In genomic region chr9:88438819-88439218, GRCh38 we compare ENCODE assay signal across 16 cellular contexts. TPM values are rescaled to one million over a fixed set of nuclear protein-coding genes. Genes with fewer than 3 reads are reported as not detected.
DNase-seq lines count a peak whose midpoint lies in the region; ATAC-seq and TF ChIP-seq lines count a peak whose summit lies in the region.
"Had no signal": no experiment of that assay in that cellular context is flagged by ENCODE, and none has a peak within 500 bp of the region (broad histone marks: within the 10 kb centered on the region; RNA-seq: fewer than 3 reads in every experiment).

No MANE protein-coding gene starts in this region.

- H3K27me3 Mint-ChIP-seq in WTC11 (ENCODE audit: low read depth) = no peaks in the 10 kb centered on the region
- no peaks in the 10 kb centered on the region for H3K27me3 Mint-ChIP-seq in mesothelial cell of epicardium (ENCODE audit: low read depth)
- H3K27me3 Mint-ChIP-seq: CD4-positive, alpha-beta memory T cell had no signal

- H4K20me1 ChIP-seq in DND-41 (ENCODE audit: insufficient read depth, low read length) = peaks cover 16% of the 10 kb centered on the region

- TF ChIP-seq CTCF in DND-41 (IDR thresholded peaks at IDR 0.05; ENCODE audit: borderline replicate concordance, extremely low read depth, low read length, poor library complexity, severe bottlenecking) (no peak), WTC11 (IDR thresholded peaks at IDR 0.05) (no peak), mesothelial cell of epicardium (IDR thresholded peaks at IDR 0.05; ENCODE audit: unreplicated experiment) (no peak)

- no peak overlapping the region for H3K9ac ChIP-seq in DND-41 (ENCODE audit: low read depth, low read length)
- H3K9ac ChIP-seq: BLaER1 had no signal

- H3K36me3 ChIP-seq in DND-41 (ENCODE audit: insufficient read depth, low read length) = peaks cover 29% of the 10 kb centered on the region

- H3K9me3 Mint-ChIP-seq in WTC11 (peaks cover 4% of the 10 kb centered on the region), mesothelial cell of epicardium (peaks cover 7% of the 10 kb centered on the region)

- H3K9me3 ChIP-seq in DND-41 (ENCODE audit: insufficient read depth, low read length, severe bottlenecking) = no peaks in the 10 kb centered on the region

- ATAC-seq in DND-41 (ENCODE audit: insufficient read depth, low read depth) (peak; percentile 74), WTC11 (no peak), Right ventricle myocardium superior (ENCODE audit: poor library complexity) (no peak), GM19397 (IDR thresholded peaks at IDR 0.05; ENCODE audit: unreplicated experiment) (no peak), GM21528 (IDR thresholded peaks at IDR 0.05; ENCODE audit: low FRiP score, unreplicated experiment) (no peak), GM21367 (IDR thresholded peaks at IDR 0.05; ENCODE audit: unreplicated experiment) (no peak)

- H3K4me2 ChIP-seq in DND-41 (ENCODE audit: insufficient read depth, low read length) = 0 out of 2 replicates have a peak overlapping the region, but pooled peaks have one; percentile 12
- H3K4me2 ChIP-seq: BLaER1 had no signal

- no peak overlapping the region for H3K4me3 Mint-ChIP-seq in WTC11
- H3K4me3 Mint-ChIP-seq in mesothelial cell of epicardium = no peak overlapping the region
- H3K4me3 Mint-ChIP-seq: CD14-positive monocyte; CD4-positive, alpha-beta memory T cell had no signal

- H2AFZ ChIP-seq in DND-41 (ENCODE audit: low read depth, low read length) = no peak overlapping the region

- no peak for DNase-seq in DND-41
- DNase-seq in Jurkat, Clone E6-1 (ENCODE audit: low read depth, low spot score) = peak; percentile 52
- no peak for DNase-seq in WTC11 (ENCODE audit: low spot score)
- no peak for DNase-seq in mesothelial cell of epicardium (ENCODE audit: low spot score in 2 of 2, unreplicated experiment in 2 of 2)
- DNase-seq in Right ventricle myocardium superior = no peak
- DNase-seq: 8988T; CD4-positive, alpha-beta memory T cell; DMS153; DMS79; GF-D8; HCEC 1CT had no signal

- no peak overlapping the region for H3K4me3 ChIP-seq in DND-41 (ENCODE audit: low read depth in 1 of 2, low read length in 2 of 2)
- no peak overlapping the region for H3K4me3 ChIP-seq in Jurkat, Clone E6-1 (ENCODE audit: low read length)
- H3K4me3 ChIP-seq: BLaER1 had no signal

- peaks cover 27% of the 10 kb centered on the region for H3K4me1 ChIP-seq in DND-41 (ENCODE audit: insufficient read depth, low read length)
- H3K4me1 ChIP-seq: BLaER1 had no signal

- CTCF ChIA-PET in WTC11 (lab: Charles Lee) = no interaction called here

- peaks cover 35% of the 10 kb centered on the region for H3K4me1 Mint-ChIP-seq in WTC11
- peaks cover 7% of the 10 kb centered on the region for H3K4me1 Mint-ChIP-seq in mesothelial cell of epicardium

- H3K27me3 ChIP-seq in DND-41 (ENCODE audit: insufficient read depth, low read length, poor library complexity) = no peaks in the 10 kb centered on the region
- H3K27me3 ChIP-seq: BLaER1 had no signal

- H3K27ac ChIP-seq in DND-41 (ENCODE audit: low read length) = peak overlapping the region; percentile 57
- H3K27ac ChIP-seq: BLaER1 had no signal

- intact Hi-C loops in Right ventricle myocardium superior (cut with DNase I) = no loop called here

- POLR2A ChIA-PET in WTC11 (lab: Charles Lee) = no interaction called here

- peaks cover 78% of the 10 kb centered on the region for H3K79me2 ChIP-seq in DND-41 (ENCODE audit: insufficient read depth, low read length)

- H3K36me3 Mint-ChIP-seq in WTC11 = peaks cover 41% of the 10 kb centered on the region
- H3K36me3 Mint-ChIP-seq in mesothelial cell of epicardium = peaks cover 54% of the 10 kb centered on the region

- H3K27ac Mint-ChIP-seq in WTC11 = peak overlapping the region; percentile 32
- peak overlapping the region; percentile 5 for H3K27ac Mint-ChIP-seq in mesothelial cell of epicardium
- H3K27ac Mint-ChIP-seq: CD14-positive monocyte had no signal

TF ChIP-seq in WTC11, 78 proteins besides CTCF, POLR2A, EP300 and RAD21 (continues in another document):
- TF ChIP-seq ZNF416 (CRISPR knock-in tag; IDR thresholded peaks at IDR 0.05) (no peak), ZNF671 (CRISPR knock-in tag; IDR thresholded peaks at IDR 0.05) (no peak), STAT6 (CRISPR knock-in tag; conservative IDR thresholded peaks at IDR 0.05; ENCODE audit: low read depth) (no peak), ZSCAN18 (CRISPR knock-in tag; IDR thresholded peaks at IDR 0.05) (no peak), CREM (CRISPR knock-in tag; IDR thresholded peaks at IDR 0.05) (no peak), GABPB1 (CRISPR knock-in tag; IDR thresholded peaks at IDR 0.05) (no peak), PREB (CRISPR knock-in tag; IDR thresholded peaks at IDR 0.05; ENCODE audit: borderline replicate concordance) (no peak), PRRX2 (CRISPR knock-in tag; IDR thresholded peaks at IDR 0.05) (no peak), ZNF532 (CRISPR knock-in tag; IDR thresholded peaks at IDR 0.05; ENCODE audit: borderline replicate concordance) (no peak)

RNA-seq across cellular contexts. Expression of gene SPIN1, which starts 50.6 kb away (rescaled TPM):
- 58.7 TPM for polyA plus RNA-seq in Jurkat, Clone E6-1 (2012; ENCODE audit: insufficient read depth, insufficient read length)
- 122 to 124 TPM (median 123 TPM) in 3 replicates for total RNA-seq in WTC11 (2021)
- total RNA-seq in mesothelial cell of epicardium = 181 to 194 TPM (median 187 TPM) in 3 replicates
- 44.9 TPM for total RNA-seq in Right ventricle myocardium superior
